In genomic region chr13:73480784-73481183, GRCh38 we compare ENCODE assay signal across 15 cellular contexts.
DNase-seq lines count a peak whose midpoint lies in the region; FAIRE-seq and TF ChIP-seq lines count a peak whose summit lies in the region.
"Had no signal": no experiment of that assay in that cellular context is flagged by ENCODE, and none has a peak within 500 bp of the region (broad histone marks: within the 10 kb centered on the region; RNA-seq: fewer than 3 reads in every experiment).

No MANE protein-coding gene starts in this region.

- no peak for TF ChIP-seq EP300 in Ishikawa (IDR thresholded peaks at IDR 0.05; ENCODE audit: borderline replicate concordance)

- H3K27ac ChIP-seq in keratinocyte (ENCODE audit: control insufficient read depth, insufficient read depth, low read length): no peak overlapping the region
- peak overlapping the region; percentile 50 for H3K27ac ChIP-seq in skeletal muscle tissue (ENCODE audit: low read depth, low read length)
- H3K27ac ChIP-seq: BLaER1 treated with 17β-estradiol and CSF1 and Interleukin-3, amounts not matched to agents 10 nM and 100 nM had no signal

- DNase-seq in adipocyte (ENCODE audit: low read depth) (peak; percentile 17), keratinocyte (ENCODE audit: low read depth, low spot score) (no peak), NCI-H1436 treated with DMSO at 0.1 percent for 48 hours (lab: John Stamatoyannopoulos, UW) (no peak), urothelium cell line (ENCODE audit: low spot score) (no peak), NCI-H2081 (lab: John Stamatoyannopoulos, UW) (no peak)
- DNase-seq: Calu3; CD8-positive, alpha-beta T cell; DMS79 treated with DMSO at 0.1 percent for 48 hours; GF-D8; GOT3; H7 had no signal

- no peak for TF ChIP-seq CTCF in keratinocyte (optimal IDR thresholded peaks at IDR 0.05 in 1 of 3, IDR thresholded peaks at IDR 0.05 in 1 of 3, conservative IDR thresholded peaks at IDR 0.05 in 1 of 3; ENCODE audit: extremely low read depth in 1 of 3, insufficient read depth in 2 of 3, low read length in 3 of 3)

- H3K27me3 ChIP-seq in adipocyte (replicated peaks; ENCODE audit: control insufficient read depth, insufficient read depth, low read length): no peaks in the 10 kb centered on the region
- no peaks in the 10 kb centered on the region for H3K27me3 ChIP-seq in keratinocyte (ENCODE audit: control insufficient read depth, extremely low read depth, insufficient read depth, low read length)
- H3K27me3 ChIP-seq in skeletal muscle tissue (ENCODE audit: control insufficient read depth in 3 of 3, insufficient read depth in 3 of 3, low read length in 3 of 3): no peaks in the 10 kb centered on the region
- H3K27me3 ChIP-seq: BLaER1 treated with 17β-estradiol and CSF1 and Interleukin-3, amounts not matched to agents 10 nM and 100 nM had no signal

- dilution Hi-C loops in keratinocyte (cut with MboI; ENCODE audit: extremely low pct_ligation_motif_present, low sequenced_read_pairs): no loop called here

- H4K20me1 ChIP-seq in keratinocyte (ENCODE audit: control insufficient read depth, extremely low read depth, insufficient read depth, low read length): no peaks in the 10 kb centered on the region
- H4K20me1 ChIP-seq: BLaER1 treated with 17β-estradiol and CSF1 and Interleukin-3, amounts not matched to agents 10 nM and 100 nM had no signal

- H3K36me3 ChIP-seq in adipocyte (ENCODE audit: control insufficient read depth, insufficient read depth, low read length, severe bottlenecking) (no peaks in the 10 kb centered on the region), keratinocyte (ENCODE audit: control insufficient read depth in 2 of 2, extremely low read depth in 1 of 2, insufficient read depth in 2 of 2, low read length in 2 of 2) (no peaks in the 10 kb centered on the region), skeletal muscle tissue (ENCODE audit: control insufficient read depth in 3 of 3, insufficient read depth in 3 of 3, low read length in 3 of 3) (no peaks in the 10 kb centered on the region)
- H3K36me3 ChIP-seq: BLaER1 treated with 17β-estradiol and CSF1 and Interleukin-3, amounts not matched to agents 10 nM and 100 nM had no signal

- peak; percentile 41 for FAIRE-seq in keratinocyte (lab: Jason Lieb, UNC)
- FAIRE-seq in urothelium cell line (lab: Jason Lieb, UNC): no peak
- FAIRE-seq: HepG2 had no signal

- H3K4me2 ChIP-seq in keratinocyte (ENCODE audit: control insufficient read depth, extremely low read depth, insufficient read depth, low read depth, low read length): no peak overlapping the region
- H3K4me2 ChIP-seq: BLaER1 treated with 17β-estradiol and CSF1 and Interleukin-3, amounts not matched to agents 10 nM and 100 nM had no signal

- peaks cover 20% of the 10 kb centered on the region for H3K4me1 ChIP-seq in adipocyte (ENCODE audit: control insufficient read depth, insufficient read depth, low read length)
- no peaks in the 10 kb centered on the region for H3K4me1 ChIP-seq in keratinocyte (ENCODE audit: control insufficient read depth, extremely low read depth, insufficient read depth, low read length)
- peaks cover 7 to 19% (median 15%) of the 10 kb centered on the region in 3 donors for H3K4me1 ChIP-seq in skeletal muscle tissue (ENCODE audit: control insufficient read depth in 3 of 3, insufficient read depth in 3 of 3, low read length in 3 of 3)
- H3K4me1 ChIP-seq: BLaER1 treated with 17β-estradiol and CSF1 and Interleukin-3, amounts not matched to agents 10 nM and 100 nM had no signal

- H3K9me3 ChIP-seq in adipocyte (ENCODE audit: control insufficient read depth, low read length): no peaks in the 10 kb centered on the region
- no peaks in the 10 kb centered on the region for H3K9me3 ChIP-seq in keratinocyte (ENCODE audit: control insufficient read depth, low read depth, low read length)
- no peaks in the 10 kb centered on the region for H3K9me3 ChIP-seq in skeletal muscle tissue (ENCODE audit: control insufficient read depth in 3 of 3, low read length in 3 of 3)
- H3K9me3 ChIP-seq: BLaER1 treated with 17β-estradiol and CSF1 and Interleukin-3, amounts not matched to agents 10 nM and 100 nM had no signal

- H3K9ac ChIP-seq in adipocyte (ENCODE audit: low read length) (no peak overlapping the region), keratinocyte (ENCODE audit: control insufficient read depth, extremely low read depth, insufficient read depth, low read length) (no peak overlapping the region), skeletal muscle tissue (ENCODE audit: low read depth in 1 of 3, low read length in 3 of 3) (no peak overlapping the region)
- H3K9ac ChIP-seq: BLaER1 treated with 17β-estradiol and CSF1 and Interleukin-3, amounts not matched to agents 10 nM and 100 nM had no signal

- no peak overlapping the region for H2AFZ ChIP-seq in keratinocyte (ENCODE audit: control insufficient read depth, low read length)

- H3K4me3 ChIP-seq in adipocyte (ENCODE audit: low read length) (no peak overlapping the region), keratinocyte (ENCODE audit: control insufficient read depth in 2 of 3, extremely low read depth in 1 of 3, insufficient read depth in 2 of 3, low read depth in 1 of 3, low read length in 3 of 3) (no peak overlapping the region), skeletal muscle tissue (ENCODE audit: low read length in 3 of 3) (no peak overlapping the region)
- H3K4me3 ChIP-seq: BLaER1 treated with 17β-estradiol and CSF1 and Interleukin-3, amounts not matched to agents 10 nM and 100 nM had no signal

- no peaks in the 10 kb centered on the region for H3K9me1 ChIP-seq in keratinocyte (ENCODE audit: control insufficient read depth, extremely low read depth, insufficient read depth, low read length)

- no peak for TF ChIP-seq RAD21 in Ishikawa (IDR thresholded peaks at IDR 0.05; ENCODE audit: low read depth)

- H3K79me2 ChIP-seq in keratinocyte (ENCODE audit: control insufficient read depth, insufficient read depth, low read length): no peaks in the 10 kb centered on the region

TF ChIP-seq in Ishikawa, 13 proteins besides CTCF, POLR2A, EP300 and RAD21:
- 0 out of 2 replicates have a peak, but pooled peaks have one; percentile 20 for TF ChIP-seq CEBPB (IDR thresholded peaks at IDR 0.05)
- TF ChIP-seq CREB1 (IDR thresholded peaks at IDR 0.05; ENCODE audit: low read depth): no peak
TF ChIP-seq in Ishikawa: peak in this region for 1.
